Comparison of ENCODE assay signal across 28 cellular contexts in genomic region chr16:5509336-5509735, GRCh38.
A peak's percentile ranks its signal among the peaks of the same experiment; 100 is the strongest.
DNase-seq lines count a peak whose midpoint lies in the region; ATAC-seq, FAIRE-seq and TF ChIP-seq lines count a peak whose summit lies in the region.
"Had no signal": no experiment of that assay in that cellular context is flagged by ENCODE, and none has a peak within 500 bp of the region (broad histone marks: within the 10 kb centered on the region; RNA-seq: fewer than 3 reads in every experiment).

No MANE protein-coding gene starts in this region.

- no peak overlapping the region for H2BK12ac ChIP-seq in H1 (ENCODE audit: low read depth, low read length)

- no peak overlapping the region for H3K4me3 Mint-ChIP-seq in activated naive CD4-positive, alpha-beta T cell treated with anti-CD3 and anti-CD28 coated beads, Interleukin-2, amount 10 ng/mL, durations not matched to agents 7 days and 5 days
- H3K4me3 Mint-ChIP-seq: CD14-positive monocyte; CD4-positive, alpha-beta memory T cell; CD8-positive, alpha-beta memory T cell had no signal

- no peak overlapping the region for H2AFZ ChIP-seq in H1 (ENCODE audit: low read length)

- H3K79me2 ChIP-seq in H1 (ENCODE audit: control insufficient read depth in 1 of 2, insufficient read depth in 2 of 2, low read length in 2 of 2) = no peaks in the 10 kb centered on the region

- no peaks in the 10 kb centered on the region for H3K79me1 ChIP-seq in H1 (ENCODE audit: low read depth, low read length)

- no peaks in the 10 kb centered on the region; the same call in 1 of the 2 replicates for H3K23me2 ChIP-seq in H1 (ENCODE audit: low read depth, low read length)

- WGBS in H1 (ENCODE audit: extremely low coverage in 1 of 2, insufficient coverage in 1 of 2, insufficient read length in 1 of 2, insufficient replicate concordance in 2 of 2, low coverage in 1 of 2, low lambda C conversion rate in 2 of 2, missing lambda C conversion rate in 1 of 2), 2 experiments = 94% methylated on average over 7 of the region's 7 CpGs; no CpG with 5 or more reads in 1 of the 2 experiments
- 91 to 92% methylated on average over 7 of the region's 7 CpGs for WGBS in testis, 2 donors

- no peak overlapping the region for H2BK5ac ChIP-seq in H1 (ENCODE audit: low read depth, low read length)

- peak; percentile 10 for ATAC-seq in sciatic nerve
- no peak for ATAC-seq in HG02571 (IDR thresholded peaks at IDR 0.05; ENCODE audit: unreplicated experiment)
- ATAC-seq: A549, GM12878 had no signal

- no peak overlapping the region for H3K56ac ChIP-seq in H1 (replicated peaks; ENCODE audit: insufficient read length, low read depth, low read length)

- H3K4me3 ChIP-seq in H1 (ENCODE audit: extremely low read depth in 1 of 4, insufficient read depth in 2 of 4, low read depth in 3 of 4, low read length in 4 of 4) (no peak overlapping the region), testis (no peak overlapping the region)
- H3K4me3 ChIP-seq: A549, BLaER1, GM12878 had no signal

- H2AK5ac ChIP-seq in H1 (ENCODE audit: low read depth, low read length) = no peak overlapping the region

- no peak overlapping the region; the same call in 1 of the 2 replicates for H2BK15ac ChIP-seq in H1 (ENCODE audit: low read length)

- H3K4me1 ChIP-seq in H1 (replicated peaks in 1 of 4; ENCODE audit: control insufficient read depth in 3 of 4, insufficient read depth in 4 of 4, low read length in 3 of 4) (peaks cover 0 to 5% (median 3%) of the 10 kb centered on the region in 4 experiments; a peak in 3 of 7 replicates), testis (no peaks in the 10 kb centered on the region)
- H3K4me1 ChIP-seq: A549, BLaER1 had no signal

- H3K9me3 ChIP-seq in H1 (ENCODE audit: insufficient read depth in 2 of 2, low read depth in 1 of 2, low read length in 1 of 2) (no peaks in the 10 kb centered on the region), testis (no peaks in the 10 kb centered on the region)
- H3K9me3 ChIP-seq: A549, BE2C, BLaER1 had no signal

- no peak overlapping the region for H3K23ac ChIP-seq in H1 (ENCODE audit: insufficient read length)

- no peak overlapping the region for H2BK20ac ChIP-seq in H1 (ENCODE audit: low read length)

- no peaks in the 10 kb centered on the region for H3K27me3 Mint-ChIP-seq in activated naive CD4-positive, alpha-beta T cell treated with anti-CD3 and anti-CD28 coated beads, Interleukin-2, amount 10 ng/mL, durations not matched to agents 7 days and 5 days
- H3K27me3 Mint-ChIP-seq: CD4-positive, alpha-beta memory T cell; CD4-positive, CD25-positive, alpha-beta regulatory T cell had no signal

- no peak for TF ChIP-seq RAD21 in H1 (IDR thresholded peaks at IDR 0.05 in 1 of 2, conservative IDR thresholded peaks at IDR 0.05 in 1 of 2; ENCODE audit: low read depth in 2 of 2, low read length in 2 of 2)

- no peak overlapping the region for H3K27ac ChIP-seq in H1 (ENCODE audit: low read depth, low read length)
- no peak overlapping the region for H3K27ac ChIP-seq in testis
- H3K27ac ChIP-seq: 22Rv1, A549, BLaER1 had no signal

- no peak overlapping the region for H4K5ac ChIP-seq in H1 (ENCODE audit: insufficient read length, low read depth, low read length)

- H3K36me3 Mint-ChIP-seq in activated naive CD4-positive, alpha-beta T cell treated with anti-CD3 and anti-CD28 coated beads, Interleukin-2, amount 10 ng/mL, durations not matched to agents 7 days and 5 days = no peaks in the 10 kb centered on the region
- H3K36me3 Mint-ChIP-seq: CD14-positive monocyte; CD4-positive, alpha-beta memory T cell; CD4-positive, CD25-positive, alpha-beta regulatory T cell; CD8-positive, alpha-beta memory T cell had no signal

- CTCF ChIA-PET in activated naive CD4-positive, alpha-beta T cell treated with anti-CD3 and anti-CD28 coated beads, Interleukin-2, amount 10 ng/mL, durations not matched to agents 7 days and 5 days (lab: Charles Lee) = no interaction called here
- CTCF ChIA-PET in H1 (lab: Charles Lee; ENCODE audit: partially characterized antibody) = interaction anchor here (1.2 to 8.3 kb wide), 4 partner anchors 11 to 122 kb away, joined by 3 to 108 read pairs (median 6); no protein-coding TSS in a partner anchor

- no peak overlapping the region for H3K9ac ChIP-seq in H1 (replicated peaks in 1 of 4; ENCODE audit: extremely low read depth in 1 of 4, low read depth in 3 of 4, low read length in 3 of 4)
- H3K9ac ChIP-seq: BLaER1 had no signal

- peaks cover 4% of the 10 kb centered on the region for H3K9me3 Mint-ChIP-seq in activated naive CD4-positive, alpha-beta T cell treated with anti-CD3 and anti-CD28 coated beads, Interleukin-2, amount 10 ng/mL, durations not matched to agents 7 days and 5 days

- no peak for DNase-seq in activated naive CD4-positive, alpha-beta T cell treated with anti-CD3 and anti-CD28 coated beads, Interleukin-2, amount 10 ng/mL, durations not matched to agents 7 days and 5 days
- no peak for DNase-seq in activated naive CD4-positive, alpha-beta T cell (lab: John Stamatoyannopoulos, UW)
- DNase-seq in H1 (ENCODE audit: low read depth in 1 of 2, low spot score in 2 of 2) (no peak), occipital lobe (lab: John Stamatoyannopoulos, UW) (peak; percentile 43), sciatic nerve (ENCODE audit: low spot score) (no peak), testis (no peak)
- DNase-seq in activated CD8-positive, alpha-beta memory T cell treated with anti-CD3 and anti-CD28 coated beads, Interleukin-2, amount 50 U/mL, for 4 hours = no peak
- DNase-seq: AML-193; C1 segment of cervical spinal cord; CD4-positive, alpha-beta memory T cell; CD4-positive, CD25-positive, alpha-beta regulatory T cell; CD8-positive, alpha-beta memory T cell; COR-L47; DMS 273 treated with DMSO at 0.1 percent for 48 hours; DMS53; DMS79; DND-41; EL; GDM1 had no signal

- H4K91ac ChIP-seq in H1 (replicated peaks; ENCODE audit: insufficient read length, low read length) = no peak overlapping the region

- no peak overlapping the region for H3K4me2 ChIP-seq in H1 (ENCODE audit: insufficient read depth in 1 of 2, low read depth in 2 of 2, low read length in 2 of 2)
- H3K4me2 ChIP-seq: A549, BLaER1 had no signal

- H3K14ac ChIP-seq in H1 (ENCODE audit: insufficient read length) = no peak overlapping the region

- peak overlapping the region; percentile 7; the same call in 1 of the 2 replicates for H4K8ac ChIP-seq in H1 (ENCODE audit: extremely low read depth, insufficient read depth, low read length)

- H3K4me1 Mint-ChIP-seq in activated naive CD4-positive, alpha-beta T cell treated with anti-CD3 and anti-CD28 coated beads, Interleukin-2, amount 10 ng/mL, durations not matched to agents 7 days and 5 days = no peaks in the 10 kb centered on the region
- H3K4me1 Mint-ChIP-seq: CD14-positive monocyte; CD4-positive, alpha-beta memory T cell; CD4-positive, CD25-positive, alpha-beta regulatory T cell; CD8-positive, alpha-beta memory T cell had no signal

- no peak overlapping the region for H2BK120ac ChIP-seq in H1 (replicated peaks; ENCODE audit: low read depth, low read length)

- H3K27me3 ChIP-seq in H1 (replicated peaks in 1 of 4; ENCODE audit: control insufficient read depth in 3 of 4, extremely low read depth in 1 of 4, insufficient read depth in 3 of 4, low read length in 3 of 4) = no peaks in the 10 kb centered on the region
- no peaks in the 10 kb centered on the region for H3K27me3 ChIP-seq in testis
- H3K27me3 ChIP-seq: BE2C, BLaER1 had no signal

- H3K36me3 ChIP-seq in H1 (ENCODE audit: control insufficient read depth in 2 of 4, insufficient read depth in 4 of 4, low read length in 3 of 4) (no peaks in the 10 kb centered on the region), testis (ENCODE audit: low read depth, missing control alignments) (no peaks in the 10 kb centered on the region)
- H3K36me3 ChIP-seq: BE2C, BLaER1 had no signal

- no peak for TF ChIP-seq EP300 in H1 (IDR thresholded peaks at IDR 0.05; ENCODE audit: borderline replicate concordance in 1 of 2, low read depth in 2 of 2, low read length in 2 of 2)

- no peak overlapping the region for H3K18ac ChIP-seq in H1 (ENCODE audit: extremely low read depth, low read length)

- H3K4ac ChIP-seq in H1 (replicated peaks; ENCODE audit: insufficient read length, low read depth, low read length) = no peak overlapping the region

- TF ChIP-seq CTCF in H1 (IDR thresholded peaks at IDR 0.05; ENCODE audit: control extremely low read depth in 1 of 3, insufficient read depth in 1 of 3, low read depth in 1 of 3, low read length in 3 of 3) = no peak
- no peak for TF ChIP-seq CTCF in testis (IDR thresholded peaks at IDR 0.05)

- TF ChIP-seq POLR2A in H1 (IDR thresholded peaks at IDR 0.05; ENCODE audit: control extremely low read depth in 1 of 2, low read depth in 2 of 2, low read length in 2 of 2) (no peak), testis (IDR thresholded peaks at IDR 0.05) (no peak)

- FAIRE-seq in H1 (lab: Jason Lieb, UNC) = no peak
- FAIRE-seq: A549, GM12878, GM12892, GM18507 had no signal

- intact Hi-C loops in sciatic nerve (cut with DNase I) (no loop called here), testis (cut with DNase I; ENCODE audit: low total_unique reads) (no loop called here)

- POLR2A ChIA-PET in H1 (lab: Charles Lee; ENCODE audit: partially characterized antibody) = no interaction called here

- H4K20me1 ChIP-seq in H1 (replicated peaks in 1 of 2; ENCODE audit: control insufficient read depth in 1 of 2, insufficient read depth in 2 of 2, low read length in 2 of 2) = no peaks in the 10 kb centered on the region
- H4K20me1 ChIP-seq: BLaER1 had no signal

- H3K27ac Mint-ChIP-seq in activated naive CD4-positive, alpha-beta T cell treated with anti-CD3 and anti-CD28 coated beads, Interleukin-2, amount 10 ng/mL, durations not matched to agents 7 days and 5 days = peak overlapping the region; percentile 26
- H3K27ac Mint-ChIP-seq: CD14-positive monocyte; CD4-positive, CD25-positive, alpha-beta regulatory T cell; CD8-positive, alpha-beta memory T cell had no signal

TF ChIP-seq in H1, 55 proteins besides CTCF, POLR2A, EP300 and RAD21:
- TF ChIP-seq TBP (IDR thresholded peaks at IDR 0.05; ENCODE audit: low read depth, low read length) = no peak
- TF ChIP-seq RXRA (IDR thresholded peaks at IDR 0.05; ENCODE audit: insufficient read depth, low read depth, low read length) = no peak
- TF ChIP-seq ZNF274 (IDR thresholded peaks at IDR 0.05; ENCODE audit: borderline replicate concordance, extremely low read depth, low read length) = no peak
- no peak for TF ChIP-seq RFX5 (IDR thresholded peaks at IDR 0.05; ENCODE audit: borderline replicate concordance, low read depth, low read length)
- no peak for TF ChIP-seq TEAD4 (IDR thresholded peaks at IDR 0.05; ENCODE audit: low read depth, low read length)
- no peak for TF ChIP-seq KDM4A (IDR thresholded peaks at IDR 0.05; ENCODE audit: low read depth, low read length, severe bottlenecking)
- no peak for TF ChIP-seq EZH2 (IDR thresholded peaks at IDR 0.05; ENCODE audit: low read depth, low read length, severe bottlenecking)
- TF ChIP-seq EGR1 (IDR thresholded peaks at IDR 0.05; ENCODE audit: borderline replicate concordance, low read depth, low read length) = no peak
- no peak for TF ChIP-seq CHD2 (IDR thresholded peaks at IDR 0.05; ENCODE audit: low read length)
